ENCODE assay signal across 8 cellular contexts in the genomic region with DNA sequence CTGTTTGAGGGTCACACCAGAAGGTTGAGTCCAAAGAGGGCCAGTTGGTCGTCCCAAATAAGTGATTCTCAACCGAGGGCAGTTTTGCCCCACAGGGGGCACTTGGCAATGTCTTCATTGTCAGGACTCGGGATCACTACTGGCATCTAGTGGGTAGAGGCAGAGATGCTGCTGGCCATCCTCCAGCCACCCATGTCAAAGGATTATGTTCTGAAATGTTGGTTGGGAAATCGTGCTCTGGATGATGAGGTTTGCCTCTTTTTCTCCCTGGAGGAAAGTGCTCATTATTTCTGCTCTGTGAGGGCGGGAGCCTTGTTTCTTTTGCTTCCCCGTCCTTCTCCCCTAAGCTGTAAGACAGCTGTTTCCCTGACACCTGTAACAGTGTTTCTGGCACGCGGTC. TPM values are rescaled to one million over a fixed set of nuclear protein-coding genes. Genes with fewer than 3 reads are reported as not detected.
A peak's percentile ranks its signal among the peaks of the same experiment; 100 is the strongest.
DNase-seq lines count a peak whose midpoint lies in the region; ATAC-seq and TF ChIP-seq lines count a peak whose summit lies in the region.

No MANE protein-coding gene starts in this region.

- POLR2A ChIA-PET in naive thymus-derived CD4-positive, alpha-beta T cell (lab: Charles Lee) = interaction anchor here (0.5 kb wide), 1 partner anchor 105 kb away, joined by 5 read pairs; no protein-coding TSS in a partner anchor

- peak; percentile 75 for DNase-seq in SIG-M5 treated with dmso at 0.1 percent for 504 hours (lab: John Stamatoyannopoulos, UW; ENCODE audit: unreplicated experiment)
- DNase-seq in SIG-M5 (lab: John Stamatoyannopoulos, UW) = no peak
- DNase-seq in SW480 (ENCODE audit: low spot score) = peak; percentile 68
- peak in 2 of 9 donors; percentile 14 to 27 for DNase-seq in naive thymus-derived CD4-positive, alpha-beta T cell
- DNase-seq in NK-92 (lab: John Stamatoyannopoulos, UW; ENCODE audit: unreplicated experiment) = no peak

- peak overlapping the region in 6 of 9 donors; percentile 4 to 81 (median 58) for H3K27ac Mint-ChIP-seq in naive thymus-derived CD4-positive, alpha-beta T cell

- CTCF ChIA-PET in naive thymus-derived CD4-positive, alpha-beta T cell (lab: Charles Lee) = interaction anchor here (0.6 kb wide), 2 partner anchors 127 to 192 kb away, joined by 3 to 4 read pairs; no protein-coding TSS in a partner anchor

- H3K27me3 Mint-ChIP-seq in naive thymus-derived CD4-positive, alpha-beta T cell = no peaks in the 10 kb centered on the region

- intact Hi-C loops in naive thymus-derived CD4-positive, alpha-beta T cell (cut with micrococcal nuclease) = no loop called here

- H3K36me3 Mint-ChIP-seq in naive thymus-derived CD4-positive, alpha-beta T cell = peaks cover 0 to 5% (median 4%) of the 10 kb centered on the region in 5 donors

- peaks cover 0 to 5% of the 10 kb centered on the region in 2 donors for H3K4me1 ChIP-seq in esophagus (ENCODE audit: control insufficient read depth in 2 of 2, insufficient read depth in 2 of 2, low read length in 1 of 2)
- peaks cover 19 to 20% of the 10 kb centered on the region in 2 donors for H3K4me1 ChIP-seq in naive thymus-derived CD4-positive, alpha-beta T cell (ENCODE audit: control insufficient read depth in 2 of 2, insufficient read depth in 2 of 2, low read length in 2 of 2)

- no peaks in the 10 kb centered on the region for H3K27me3 ChIP-seq in esophagus (ENCODE audit: control insufficient read depth in 1 of 2, insufficient read depth in 2 of 2, low read length in 2 of 2)
- H3K27me3 ChIP-seq in naive thymus-derived CD4-positive, alpha-beta T cell (ENCODE audit: control insufficient read depth in 2 of 2, insufficient read depth in 2 of 2, low read length in 2 of 2) = no peaks in the 10 kb centered on the region

- no peak overlapping the region for H3K4me3 ChIP-seq in esophagus (ENCODE audit: low read depth in 1 of 2, low read length in 2 of 2)
- H3K4me3 ChIP-seq in naive thymus-derived CD4-positive, alpha-beta T cell (ENCODE audit: low read length) = no peak overlapping the region

- 27 to 34% methylated on average over 8 of the region's 8 CpGs for WGBS in esophagus, 2 donors

- peak overlapping the region in 2 of 10 donors; percentile 36 to 66 for H3K4me3 Mint-ChIP-seq in naive thymus-derived CD4-positive, alpha-beta T cell

- no peaks in the 10 kb centered on the region for H3K9me3 ChIP-seq in esophagus (ENCODE audit: control insufficient read depth in 2 of 2, insufficient read depth in 1 of 2, low read depth in 1 of 2, low read length in 1 of 2)
- no peaks in the 10 kb centered on the region for H3K9me3 ChIP-seq in naive thymus-derived CD4-positive, alpha-beta T cell (ENCODE audit: control insufficient read depth in 2 of 3, low read length in 3 of 3)

- TF ChIP-seq CTCF in LNCAP (IDR thresholded peaks at IDR 0.05) = peak; percentile 50

- peaks cover 15 to 47% (median 29%) of the 10 kb centered on the region in 7 donors for H3K4me1 Mint-ChIP-seq in naive thymus-derived CD4-positive, alpha-beta T cell

- H3K27ac ChIP-seq in esophagus (ENCODE audit: low read depth in 2 of 2, low read length in 1 of 2) = peak overlapping the region; percentile 34 to 40
- H3K27ac ChIP-seq in naive thymus-derived CD4-positive, alpha-beta T cell (ENCODE audit: low read depth, low read length) = no peak overlapping the region

- H3K9me3 Mint-ChIP-seq in naive thymus-derived CD4-positive, alpha-beta T cell = no peaks in the 10 kb centered on the region

- peaks cover 0 to 2% of the 10 kb centered on the region in 2 donors for H3K36me3 ChIP-seq in esophagus (ENCODE audit: control insufficient read depth in 2 of 2, insufficient read depth in 2 of 2, low read length in 1 of 2)
- H3K36me3 ChIP-seq in naive thymus-derived CD4-positive, alpha-beta T cell (ENCODE audit: control insufficient read depth in 2 of 3, insufficient read depth in 3 of 3, low read length in 3 of 3) = peaks cover 0 to 10% (median 7%) of the 10 kb centered on the region in 3 experiments

- no peak for ATAC-seq in naive thymus-derived CD4-positive, alpha-beta T cell
- no peak for ATAC-seq in GM21737 (IDR thresholded peaks at IDR 0.05; ENCODE audit: unreplicated experiment)

RNA-seq across cellular contexts. Expression of a gene that starts 3.6 kb away (rescaled TPM):
- polyA plus RNA-seq in esophagus = 1 to 10 TPM; 5.5 to 10.0 TPM
- 10 to 100 TPM; 15.2 to 24.9 (median 22.4) TPM for total RNA-seq in naive thymus-derived CD4-positive, alpha-beta T cell
- polyA plus RNA-seq in naive thymus-derived CD4-positive, alpha-beta T cell = 10 to 100 TPM in 1 of 2 donors, 1 to 10 TPM in 1; 5.9 to 10.1 TPM

RNA-seq across cellular contexts. Expression of a gene that starts 18.1 kb away (rescaled TPM):
- 1 to 10 TPM; 7.2 to 8.3 TPM for polyA plus RNA-seq in esophagus
- 1 to 10 TPM; 1.3 to 3.5 (median 1.9) TPM for total RNA-seq in naive thymus-derived CD4-positive, alpha-beta T cell
- polyA plus RNA-seq in naive thymus-derived CD4-positive, alpha-beta T cell = 1 to 10 TPM; 1.6 to 1.9 TPM

RNA-seq across cellular contexts. Expression of a gene that starts 39.6 kb away (rescaled TPM):
- 10 to 100 TPM; 29.2 to 43.4 TPM for polyA plus RNA-seq in esophagus
- total RNA-seq in naive thymus-derived CD4-positive, alpha-beta T cell = 10 to 100 TPM; 16.8 to 34.4 (median 31.8) TPM
- 10 to 100 TPM; 43.7 to 57.2 TPM for polyA plus RNA-seq in naive thymus-derived CD4-positive, alpha-beta T cell

RNA-seq across cellular contexts. Expression of a gene that starts 39.6 kb away (rescaled TPM):
- 1 to 10 TPM; 3.3 to 3.8 TPM for polyA plus RNA-seq in esophagus
- total RNA-seq in naive thymus-derived CD4-positive, alpha-beta T cell = 10 to 100 TPM in 3 of 5 experiments, 1 to 10 TPM in 2; 8.7 to 12.9 (median 11.4) TPM
- 1 to 10 TPM; 5.2 to 6.7 TPM for polyA plus RNA-seq in naive thymus-derived CD4-positive, alpha-beta T cell

Comparison
In these comparisons a context has a peak if more than half of its experiments do, and no peak if none do; other contexts are left out.
1. DNase-seq: peak in SIG-M5 treated with dmso at 0.1 percent for 504 hours (single experiment) and SW480 (single experiment); none in SIG-M5 (single experiment) and NK-92 (single experiment).